In genomic region chr19:7394728-7395359, GRCh38 we compare ENCODE assay signal across 8 cellular contexts. TPM values are rescaled to one million over a fixed set of nuclear protein-coding genes. Genes with fewer than 3 reads are reported as not detected.
DNase-seq lines count a peak whose midpoint lies in the region; ATAC-seq and TF ChIP-seq lines count a peak whose summit lies in the region.

No MANE protein-coding gene starts in this region.

- peaks cover 29% of the 10 kb centered on the region for H3K79me2 ChIP-seq in OCI-LY1 (ENCODE audit: insufficient read depth, low read length)

- ATAC-seq in GM21367 (IDR thresholded peaks at IDR 0.05; ENCODE audit: unreplicated experiment) (peak; percentile 52), mucosa of descending colon (peak; percentile 87)

- H3K4me1 ChIP-seq in OCI-LY1 (ENCODE audit: insufficient read depth, low read length, severe bottlenecking) (peaks cover 41% of the 10 kb centered on the region), mucosa of descending colon (ENCODE audit: low read depth) (peaks cover 46% of the 10 kb centered on the region)

- H3K9me2 ChIP-seq in OCI-LY1 (ENCODE audit: low read depth, low read length) = no peaks in the 10 kb centered on the region

- no peaks in the 10 kb centered on the region for H3K9me3 ChIP-seq in OCI-LY1 (ENCODE audit: low read length)
- H3K9me3 ChIP-seq in mucosa of descending colon = no peaks in the 10 kb centered on the region

- no peak for TF ChIP-seq CTCF in OCI-LY1 (IDR thresholded peaks at IDR 0.05; ENCODE audit: low read length)
- peak; percentile 11 for TF ChIP-seq CTCF in mucosa of descending colon (IDR thresholded peaks at IDR 0.05)

- no peaks in the 10 kb centered on the region for H4K20me1 ChIP-seq in OCI-LY1 (ENCODE audit: insufficient read depth, low read length)

- H3K27ac ChIP-seq in OCI-LY1 (ENCODE audit: low read depth, low read length, poor library complexity, severe bottlenecking) = no peak overlapping the region
- peak overlapping the region; percentile 98 for H3K27ac ChIP-seq in epithelial cell of prostate

- no peak overlapping the region for H2AFZ ChIP-seq in OCI-LY1 (ENCODE audit: low read length)

- H3K4me2 ChIP-seq in OCI-LY1 (ENCODE audit: low read length) = peak overlapping the region; percentile 79

- peaks cover 45% of the 10 kb centered on the region for H3K36me3 ChIP-seq in OCI-LY1 (ENCODE audit: insufficient read depth, low read length)
- no peaks in the 10 kb centered on the region for H3K36me3 ChIP-seq in mucosa of descending colon (ENCODE audit: low read depth)

- H3K4me3 ChIP-seq in OCI-LY1 (ENCODE audit: low read depth, low read length, poor library complexity, severe bottlenecking) (peak overlapping the region; percentile 88), mucosa of descending colon (peak overlapping the region; percentile 96)

- no peaks in the 10 kb centered on the region for H3K27me3 ChIP-seq in OCI-LY1 (ENCODE audit: insufficient read depth, low read length)

- H3F3A ChIP-seq in OCI-LY1 (ENCODE audit: insufficient read depth, low read length) = no peaks in the 10 kb centered on the region

- H3K9ac ChIP-seq in OCI-LY1 (ENCODE audit: low read length) = peak overlapping the region; percentile 84

- intact Hi-C loops in mucosa of descending colon (cut with DNase I, micrococcal nuclease) = no loop called here

- peak; percentile 86 for DNase-seq in CMK (ENCODE audit: low read depth)
- DNase-seq in HuH-7 (ENCODE audit: low spot score) = peak; percentile 74
- DNase-seq in activated T-cell treated with anti-CD3 and anti-CD28 coated beads for 48 hours (ENCODE audit: low read depth) = peak; percentile 93
- DNase-seq in epithelial cell of prostate (ENCODE audit: low read depth, low spot score) = peak; percentile 44
- DNase-seq in mucosa of descending colon = peak; percentile 88 to 97 (median 93)
- DNase-seq in stimulated activated CD8-positive, alpha-beta memory T cell treated with anti-CD3 and anti-CD28 coated beads, Interleukin-2, amount 100 ng/mL, for 1 hour (ENCODE audit: low read depth in 2 of 2) = peak; percentile 82 to 85

RNA-seq across cellular contexts. Expression of gene ARHGEF18, which starts 46.1 kb away (rescaled TPM):
- 10 to 100 TPM; 67.8 to 86.8 (median 81.2) TPM for total RNA-seq in mucosa of descending colon
